8 cellular contexts compared by ENCODE assay signal in genomic region chr11:72430743-72431570, GRCh38. TPM values are rescaled to one million over a fixed set of nuclear protein-coding genes. Genes with fewer than 3 reads are reported as not detected.
DNase-seq lines count a peak whose midpoint lies in the region; ATAC-seq and TF ChIP-seq lines count a peak whose summit lies in the region.

No MANE protein-coding gene starts in this region.

- no peak overlapping the region for H3K27ac ChIP-seq in OCI-LY7 (ENCODE audit: low read depth, low read length, poor library complexity, severe bottlenecking)
- H3K27ac ChIP-seq in cardiac muscle cell, result no peak overlapping the region
- no peak overlapping the region for H3K27ac ChIP-seq in psoas muscle

- no peak for ATAC-seq in psoas muscle
- no peak for ATAC-seq in GM18870 (IDR thresholded peaks at IDR 0.05; ENCODE audit: unreplicated experiment)
- ATAC-seq in GM21717 (IDR thresholded peaks at IDR 0.05; ENCODE audit: unreplicated experiment), result no peak

- 46 to 59% (median 47%) methylated on average over 6 of the region's 6 CpGs for WGBS in psoas muscle, 3 donors

- H3K79me2 ChIP-seq in OCI-LY7 (ENCODE audit: insufficient read depth, low read depth, low read length), result 0 out of 2 replicates have a peak, but pooled peaks cover 3% of the 10 kb centered on the region

- TF ChIP-seq CTCF in Caco-2 (IDR thresholded peaks at IDR 0.05; ENCODE audit: insufficient read depth in 1 of 2, low read depth in 1 of 2, low read length in 1 of 2, severe bottlenecking in 1 of 2, unreplicated experiment in 1 of 2) (peak; percentile 93 to 94), OCI-LY7 (conservative IDR thresholded peaks at IDR 0.05; ENCODE audit: low read length) (peak; percentile 90), cardiac muscle cell (IDR thresholded peaks at IDR 0.05; ENCODE audit: low read depth, low read length) (peak; percentile 79), psoas muscle (IDR thresholded peaks at IDR 0.05) (peak; percentile 76)

- intact Hi-C loops in Caco-2 (cut with micrococcal nuclease; ENCODE audit: unreplicated experiment), result loop anchor here (1.0 to 5.0 kb wide), 6 partner anchors 16 to 406 kb away; partner anchors contain the start of genes LRRC51 and NUMA1
- intact Hi-C loops in OCI-LY7 (cut with micrococcal nuclease; ENCODE audit: unreplicated experiment), result loop anchor here (5.0 kb wide), 2 partner anchors 194 to 209 kb away; partner anchors contain the start of gene INPPL1
- intact Hi-C loops in psoas muscle (cut with DNase I), result loop anchor here (5.0 kb wide), 4 partner anchors 79 to 454 kb away; partner anchors contain the start of gene INPPL1 (in 1 of the 2)

- H3K27ac Mint-ChIP-seq in Caco-2 (ENCODE audit: unreplicated experiment), result no peak overlapping the region
- H3K27ac Mint-ChIP-seq in activated naive CD8-positive, alpha-beta T cell, result no peak overlapping the region

- no peak overlapping the region for H3K4me3 Mint-ChIP-seq in Caco-2 (ENCODE audit: unreplicated experiment)
- peak overlapping the region; percentile 8 for H3K4me3 Mint-ChIP-seq in activated naive CD8-positive, alpha-beta T cell

- H3K27me3 ChIP-seq in Caco-2 (replicated peaks; ENCODE audit: control insufficient read depth, insufficient read depth, low read length) (no peaks in the 10 kb centered on the region), cardiac muscle cell (no peaks in the 10 kb centered on the region), psoas muscle (ENCODE audit: insufficient read depth in 3 of 3, low read length in 2 of 3) (no peaks in the 10 kb centered on the region)

- CTCF ChIA-PET in Caco-2 (lab: Charles Lee), result interaction anchor here (0.6 to 5.0 kb wide), 65 partner anchors 9 to 631 kb away, joined by 3 to 83 read pairs (median 5); partner anchors contain the start of genes FOLR1, INPPL1 and STARD10
- CTCF ChIA-PET in HEK293T (lab: Yijun Ruan, JAX), result interaction anchor here (0.6 to 2.8 kb wide), 24 partner anchors 8 to 452 kb away, joined by 3 to 22 read pairs (median 4); no protein-coding TSS in a partner anchor
- CTCF ChIA-PET in OCI-LY7 (lab: Charles Lee; ENCODE audit: unreplicated experiment), result interaction anchor here (0.5 to 1.4 kb wide), 6 partner anchors 10 to 126 kb away, joined by 3 to 5 read pairs (median 3); no protein-coding TSS in a partner anchor

- no TSS peak for BruUV-seq in Caco-2 (replicated peaks; lab: Mats Ljungman, UMichigan)
- BruUV-seq in OCI-LY7 (replicated peaks; lab: Mats Ljungman, UMichigan), result no TSS peak

- peak overlapping the region; percentile 48 for H3K4me2 ChIP-seq in OCI-LY7 (ENCODE audit: low read length)

- peaks cover 9% of the 10 kb centered on the region; the same call in 1 of the 2 replicates for H3K4me1 ChIP-seq in Caco-2
- H3K4me1 ChIP-seq in OCI-LY7 (ENCODE audit: insufficient read depth, low read length, poor library complexity, severe bottlenecking), result peaks cover 20% of the 10 kb centered on the region
- no peaks in the 10 kb centered on the region for H3K4me1 ChIP-seq in cardiac muscle cell (ENCODE audit: low read depth)
- H3K4me1 ChIP-seq in psoas muscle, result peaks cover 22% of the 10 kb centered on the region

- H3K4me1 Mint-ChIP-seq in Caco-2 (ENCODE audit: low read depth, unreplicated experiment), result peaks cover 18% of the 10 kb centered on the region
- H3K4me1 Mint-ChIP-seq in activated naive CD8-positive, alpha-beta T cell (ENCODE audit: low read depth), result peaks cover 33% of the 10 kb centered on the region

- peak overlapping the region; percentile 30; the same call in 1 of the 2 replicates for H2AFZ ChIP-seq in OCI-LY7 (ENCODE audit: low read length)

- no peaks in the 10 kb centered on the region for H3K9me3 ChIP-seq in Caco-2
- H3K9me3 ChIP-seq in OCI-LY7 (ENCODE audit: low read length), result no peaks in the 10 kb centered on the region
- no peaks in the 10 kb centered on the region for H3K9me3 ChIP-seq in cardiac muscle cell (ENCODE audit: low read depth)
- no peaks in the 10 kb centered on the region for H3K9me3 ChIP-seq in psoas muscle

- peaks cover 11% of the 10 kb centered on the region for H3K36me3 Mint-ChIP-seq in Caco-2 (ENCODE audit: insufficient read depth, unreplicated experiment)
- peaks cover 5% of the 10 kb centered on the region for H3K36me3 Mint-ChIP-seq in activated naive CD8-positive, alpha-beta T cell

- H3K4me3 ChIP-seq in Caco-2 (ENCODE audit: low read depth, low read length) (no peak overlapping the region), OCI-LY7 (ENCODE audit: low read depth, low read length, poor library complexity, severe bottlenecking) (no peak overlapping the region), cardiac muscle cell (no peak overlapping the region), psoas muscle (no peak overlapping the region)

- H3K9me2 ChIP-seq in OCI-LY7 (ENCODE audit: insufficient read depth, low read length), result no peaks in the 10 kb centered on the region

- POLR2A ChIA-PET in Caco-2 (lab: Charles Lee), result interaction anchor here (0.7 to 1.1 kb wide), 4 partner anchors 33 to 406 kb away, joined by 3 to 4 read pairs (median 3); partner anchors contain the start of gene ANAPC15
- POLR2A ChIA-PET in HEK293T (lab: Yijun Ruan, JAX), result interaction anchor here (0.6 to 1.1 kb wide), 2 partner anchors 143 to 208 kb away, joined by 3 read pairs; no protein-coding TSS in a partner anchor
- POLR2A ChIA-PET in OCI-LY7 (lab: Charles Lee), result interaction anchor here (1.0 to 1.8 kb wide), 4 partner anchors 9 to 165 kb away, joined by 3 to 5 read pairs (median 4); no protein-coding TSS in a partner anchor

- no peaks in the 10 kb centered on the region for H3K27me3 Mint-ChIP-seq in Caco-2 (ENCODE audit: insufficient read depth, unreplicated experiment)
- H3K27me3 Mint-ChIP-seq in activated naive CD8-positive, alpha-beta T cell, result no peaks in the 10 kb centered on the region

- H3K36me3 ChIP-seq in Caco-2 (ENCODE audit: control insufficient read depth, insufficient read depth, low read length) (no peaks in the 10 kb centered on the region), OCI-LY7 (ENCODE audit: insufficient read depth, low read length) (peaks cover 20% of the 10 kb centered on the region), cardiac muscle cell (no peaks in the 10 kb centered on the region), psoas muscle (ENCODE audit: insufficient read depth in 1 of 2, low read depth in 1 of 2) (peaks cover 0 to 37% of the 10 kb centered on the region in 2 donors)

- no peaks in the 10 kb centered on the region for H3K9me3 Mint-ChIP-seq in Caco-2 (ENCODE audit: unreplicated experiment)
- no peaks in the 10 kb centered on the region for H3K9me3 Mint-ChIP-seq in activated naive CD8-positive, alpha-beta T cell (ENCODE audit: low read depth)

- peak; percentile 63 to 68 for DNase-seq in Caco-2
- peak; percentile 63 for DNase-seq in HEK293T (ENCODE audit: extremely low spot score)
- peak; percentile 72 for DNase-seq in OCI-LY7 (ENCODE audit: low spot score)
- DNase-seq in cardiac muscle cell (ENCODE audit: low read depth in 1 of 2, low spot score in 1 of 2), result peak; percentile 67 to 71
- DNase-seq in psoas muscle, result no peak

- H4K20me1 ChIP-seq in OCI-LY7 (ENCODE audit: insufficient read depth, low read length), result no peaks in the 10 kb centered on the region

TF ChIP-seq in HEK293T, 16 proteins besides CTCF, POLR2A, EP300 and RAD21:
- TF ChIP-seq LEF1 (IDR thresholded peaks at IDR 0.05; ENCODE audit: borderline replicate concordance) (no peak), TARDBP (IDR thresholded peaks at IDR 0.05) (no peak), HDGF (IDR thresholded peaks at IDR 0.05; ENCODE audit: borderline replicate concordance) (no peak), FOXK2 (IDR thresholded peaks at IDR 0.05) (no peak), NFRKB (IDR thresholded peaks at IDR 0.05) (no peak), BHLHE40 (IDR thresholded peaks at IDR 0.05; ENCODE audit: borderline replicate concordance) (no peak), CTBP1 (IDR thresholded peaks at IDR 0.05; ENCODE audit: borderline replicate concordance) (no peak), ZNF384 (IDR thresholded peaks at IDR 0.05) (no peak), SUZ12 (IDR thresholded peaks at IDR 0.05) (no peak), ARNT (IDR thresholded peaks at IDR 0.05) (no peak), SP1 (IDR thresholded peaks at IDR 0.05) (no peak), L3MBTL2 (conservative IDR thresholded peaks at IDR 0.05) (no peak), FOXM1 (IDR thresholded peaks at IDR 0.05; ENCODE audit: borderline replicate concordance) (no peak), ELF4 (IDR thresholded peaks at IDR 0.05) (no peak), FOXA1 (IDR thresholded peaks at IDR 0.05) (no peak)
- TF ChIP-seq, protein P1, sequence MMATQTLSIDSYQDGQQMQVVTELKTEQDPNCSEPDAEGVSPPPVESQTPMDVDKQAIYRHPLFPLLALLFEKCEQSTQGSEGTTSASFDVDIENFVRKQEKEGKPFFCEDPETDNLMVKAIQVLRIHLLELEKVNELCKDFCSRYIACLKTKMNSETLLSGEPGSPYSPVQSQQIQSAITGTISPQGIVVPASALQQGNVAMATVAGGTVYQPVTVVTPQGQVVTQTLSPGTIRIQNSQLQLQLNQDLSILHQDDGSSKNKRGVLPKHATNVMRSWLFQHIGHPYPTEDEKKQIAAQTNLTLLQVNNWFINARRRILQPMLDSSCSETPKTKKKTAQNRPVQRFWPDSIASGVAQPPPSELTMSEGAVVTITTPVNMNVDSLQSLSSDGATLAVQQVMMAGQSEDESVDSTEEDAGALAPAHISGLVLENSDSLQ (IDR thresholded peaks at IDR 0.05), result no peak

RNA-seq across cellular contexts. Expression of gene CLPB, which starts 3.4 kb away (rescaled TPM):
- 40.6 and 46.3 TPM in 2 replicates for total RNA-seq in Caco-2 (2022)
- total RNA-seq in OCI-LY7 (2014; rRNA removed; shearing (Covaris generic)), result 20.7 and 21.0 TPM in 2 replicates
- total RNA-seq in OCI-LY7 (2022), result 25.8 and 27.1 TPM in 2 replicates
- total RNA-seq in cardiac muscle cell, result 23.3 and 30.4 TPM in 2 replicates
- polyA plus RNA-seq in cardiac muscle cell, result 8.5 and 11.3 TPM in 2 replicates
- 10 to 100 TPM; 18.5 to 27.9 (median 26.4) TPM for total RNA-seq in psoas muscle
- polyA plus RNA-seq in psoas muscle, result 10 to 100 TPM; 13.3 to 23.2 (median 20.1) TPM

Comparison
In these comparisons a context has a peak if more than half of its experiments do, and no peak if none do; other contexts are left out.
1. DNase-seq: peak in Caco-2 (2 of 2), HEK293T (single experiment), OCI-LY7 (single experiment) and cardiac muscle cell (2 of 2); none in psoas muscle (0 of 2).
2. Peak in every context shown above with its lines, with median percentiles within 50 percentile points of each other: CTCF ChIP-seq.